8 cellular contexts compared by ENCODE assay signal in the genomic region with DNA sequence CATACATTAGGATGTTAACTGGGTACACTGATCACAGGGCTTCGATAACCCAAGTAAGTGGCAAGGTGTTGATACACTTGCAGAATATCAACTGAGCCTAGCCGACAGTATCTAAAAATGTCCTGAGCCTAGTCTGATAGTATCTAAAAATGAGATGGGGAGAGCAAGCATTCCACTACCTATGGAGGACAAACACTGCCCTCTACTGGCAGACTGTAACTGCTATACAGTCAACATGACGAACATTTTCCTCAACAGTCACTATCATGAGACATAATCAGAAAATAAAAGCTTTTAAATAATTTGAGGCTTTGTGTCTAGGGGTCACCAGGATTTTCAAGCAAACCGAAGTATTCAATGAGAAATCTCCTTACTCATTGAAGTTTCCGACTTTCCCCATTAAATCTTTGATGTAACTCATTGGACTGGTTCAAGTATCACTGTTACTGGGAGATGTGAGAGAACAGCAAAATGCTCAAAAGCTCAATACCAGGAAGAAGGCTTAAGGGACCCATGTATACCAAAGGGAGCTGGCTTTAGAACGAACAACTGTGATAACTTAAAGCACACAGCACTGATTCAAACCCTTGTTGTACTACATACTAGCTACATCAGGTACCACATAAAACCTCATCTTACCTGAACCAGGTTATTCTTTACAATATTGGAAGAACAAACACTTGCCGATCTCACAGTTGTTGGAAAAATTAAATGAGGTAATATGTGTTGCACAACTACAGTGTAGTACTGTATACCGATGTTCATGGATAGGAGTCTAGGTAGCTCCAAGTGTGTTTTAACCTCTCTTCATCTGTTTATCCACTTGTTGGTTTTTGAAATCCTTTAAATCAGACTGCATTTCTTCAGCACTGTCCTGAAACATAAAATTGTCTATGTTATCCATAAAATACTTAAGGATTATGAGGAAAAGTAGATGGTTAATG. TPM values are rescaled to one million over a fixed set of nuclear protein-coding genes. Genes with fewer than 3 reads are reported as not detected.
DNase-seq lines count a peak whose midpoint lies in the region; FAIRE-seq and TF ChIP-seq lines count a peak whose summit lies in the region.

No MANE protein-coding gene starts in this region.

- H3K36me3 ChIP-seq in parathyroid adenoma (ENCODE audit: control insufficient read depth, insufficient read depth, low read length) (no peaks in the 10 kb centered on the region), vagina (peaks cover 0 to under 1% of the 10 kb centered on the region in 2 donors)

- H3K4me3 Mint-ChIP-seq in activated naive CD4-positive, alpha-beta T cell treated with anti-CD3 and anti-CD28 coated beads, Interleukin-2, amount 10 ng/mL, durations not matched to agents 7 days and 5 days, result no peak overlapping the region

- H3K4me3 ChIP-seq in parathyroid adenoma (ENCODE audit: low read depth, low read length) (no peak overlapping the region), vagina (no peak overlapping the region)

- H3K9me3 ChIP-seq in parathyroid adenoma (ENCODE audit: control insufficient read depth, low read length) (no peaks in the 10 kb centered on the region), vagina (no peaks in the 10 kb centered on the region)

- CTCF ChIA-PET in activated naive CD4-positive, alpha-beta T cell treated with anti-CD3 and anti-CD28 coated beads, Interleukin-2, amount 10 ng/mL, durations not matched to agents 7 days and 5 days (lab: Charles Lee), result interaction anchor here (0.8 to 13.6 kb wide), 28 partner anchors 9 to 266 kb away, joined by 3 to 205 read pairs (median 7); no protein-coding TSS in a partner anchor

- no peak for TF ChIP-seq POLR2A in vagina (IDR thresholded peaks at IDR 0.05)

- H3K9me3 Mint-ChIP-seq in activated naive CD4-positive, alpha-beta T cell treated with anti-CD3 and anti-CD28 coated beads, Interleukin-2, amount 10 ng/mL, durations not matched to agents 7 days and 5 days, result no peaks in the 10 kb centered on the region

- no peak overlapping the region for H3K4me2 ChIP-seq in parathyroid adenoma (ENCODE audit: low read length)

- TF ChIP-seq CTCF in LNCAP (IDR thresholded peaks at IDR 0.05) (peak; percentile 97), parathyroid adenoma (IDR thresholded peaks at IDR 0.05) (peak; percentile 76), vagina (IDR thresholded peaks at IDR 0.05) (peak in 2 of 3 experiments; percentile 70 to 74)

- DNase-seq in activated T-cell treated with anti-CD3 and anti-CD28 coated beads for 1 hour (ENCODE audit: low read depth), result peak; percentile 42
- DNase-seq in activated T-cell treated with anti-CD3 and anti-CD28 coated beads, Interleukin-2, amount 50 U/mL, for 1 hour, result no peak
- peak; percentile 53 for DNase-seq in RCC 7860 (ENCODE audit: low spot score)
- DNase-seq in activated naive CD4-positive, alpha-beta T cell treated with anti-CD3 and anti-CD28 coated beads, Interleukin-2, amount 10 ng/mL, durations not matched to agents 7 days and 5 days, result peak; percentile 73
- peak; percentile 81 for DNase-seq in glomerular endothelial cell (ENCODE audit: extremely low read depth, low read depth, low spot score)
- DNase-seq in vagina (ENCODE audit: extremely low spot score in 2 of 2), result no peak

- H3K27ac Mint-ChIP-seq in activated naive CD4-positive, alpha-beta T cell treated with anti-CD3 and anti-CD28 coated beads, Interleukin-2, amount 10 ng/mL, durations not matched to agents 7 days and 5 days, result peak overlapping the region; percentile 74

- no peak overlapping the region for H2AFZ ChIP-seq in parathyroid adenoma

- intact Hi-C loops in vagina (cut with DNase I), result loop anchor here (5.0 kb wide), 1 partner anchor 49 kb away; no protein-coding TSS in a partner anchor

- H3K27me3 ChIP-seq in parathyroid adenoma (ENCODE audit: control insufficient read depth, insufficient read depth, low read length), result no peaks in the 10 kb centered on the region
- H3K27me3 ChIP-seq in vagina, result no peaks in the 10 kb centered on the region

- peak; percentile 15 for FAIRE-seq in RCC 7860 (lab: Jason Lieb, UNC)

- H3K27me3 Mint-ChIP-seq in activated naive CD4-positive, alpha-beta T cell treated with anti-CD3 and anti-CD28 coated beads, Interleukin-2, amount 10 ng/mL, durations not matched to agents 7 days and 5 days, result no peaks in the 10 kb centered on the region

- H3K9ac ChIP-seq in parathyroid adenoma, result no peak overlapping the region

- peaks cover 48% of the 10 kb centered on the region for H3K36me3 Mint-ChIP-seq in activated naive CD4-positive, alpha-beta T cell treated with anti-CD3 and anti-CD28 coated beads, Interleukin-2, amount 10 ng/mL, durations not matched to agents 7 days and 5 days

- H3K4me1 Mint-ChIP-seq in activated naive CD4-positive, alpha-beta T cell treated with anti-CD3 and anti-CD28 coated beads, Interleukin-2, amount 10 ng/mL, durations not matched to agents 7 days and 5 days, result peaks cover 11% of the 10 kb centered on the region

- no peak overlapping the region for H3K27ac ChIP-seq in parathyroid adenoma
- no peak overlapping the region for H3K27ac ChIP-seq in vagina

- H3K4me1 ChIP-seq in parathyroid adenoma (peaks cover 3% of the 10 kb centered on the region), vagina (peaks cover 16% of the 10 kb centered on the region)

- no peaks in the 10 kb centered on the region for H3K79me2 ChIP-seq in parathyroid adenoma

RNA-seq across cellular contexts. Expression of gene SLC45A3, which starts 31.1 kb away (rescaled TPM):
- total RNA-seq in glomerular endothelial cell (11.6 and 12.7 TPM in 2 replicates), vagina (0.25 TPM)

RNA-seq across cellular contexts. Expression of gene NUCKS1, which starts 38.6 kb away (rescaled TPM):
- total RNA-seq in glomerular endothelial cell, result 74.4 and 76.0 TPM in 2 replicates
- 57.2 TPM for total RNA-seq in vagina

Comparison
In these comparisons a context has a peak if more than half of its experiments do, and no peak if none do; other contexts are left out.
1. DNase-seq: peak in activated T-cell treated with anti-CD3 and anti-CD28 coated beads for 1 hour (single experiment), RCC 7860 (single experiment), activated naive CD4-positive, alpha-beta T cell treated with anti-CD3 and anti-CD28 coated beads, Interleukin-2, amount 10 ng/mL, durations not matched to agents 7 days and 5 days (single experiment) and glomerular endothelial cell (single experiment); none in activated T-cell treated with anti-CD3 and anti-CD28 coated beads, Interleukin-2, amount 50 U/mL, for 1 hour (single experiment) and vagina (0 of 2).
2. RNA of gene SLC45A3, which starts 31.1 kb away (total RNA-seq): 11.6 to 12.7 TPM in glomerular endothelial cell; 0.25 TPM in vagina (single experiment); every median in the first group is over 10 times any median in the second.
3. Peak in every context shown above with its lines, with median percentiles within 50 percentile points of each other: CTCF ChIP-seq.